Comparison of ENCODE assay signal across 12 cellular contexts in genomic region chr22:20396639-20397038, GRCh38. TPM values are rescaled to one million over a fixed set of nuclear protein-coding genes. Genes with fewer than 3 reads are reported as not detected.
A peak's percentile ranks its signal among the peaks of the same experiment; 100 is the strongest.
DNase-seq lines count a peak whose midpoint lies in the region; ATAC-seq and TF ChIP-seq lines count a peak whose summit lies in the region.
"Had no signal": no experiment of that assay in that cellular context is flagged by ENCODE, and none has a peak within 500 bp of the region (broad histone marks: within the 10 kb centered on the region; RNA-seq: fewer than 3 reads in every experiment).

No MANE protein-coding gene starts in this region.

- no peaks in the 10 kb centered on the region for H3K36me3 ChIP-seq in PC-3 (ENCODE audit: low read depth, low read length)
- H3K36me3 ChIP-seq in osteoblast (ENCODE audit: insufficient read depth, low read length), result no peaks in the 10 kb centered on the region

- peaks cover 35% of the 10 kb centered on the region for H3K4me1 Mint-ChIP-seq in CD4-positive, alpha-beta T cell (ENCODE audit: low read depth)
- H3K4me1 Mint-ChIP-seq in activated T-cell treated with anti-CD3 and anti-CD28 coated beads, Interleukin-2, amount 50 U/mL, for 4 hours (ENCODE audit: low read depth), result peaks cover 35% of the 10 kb centered on the region

- H3K4me2 ChIP-seq in PC-3 (ENCODE audit: low read length) (peak overlapping the region; percentile 6; the same call in 1 of the 2 replicates), osteoblast (ENCODE audit: insufficient read depth, low read length) (no peak overlapping the region)

- H3K4me1 ChIP-seq in PC-3 (ENCODE audit: insufficient read depth, low read length) (peaks cover 18% of the 10 kb centered on the region), osteoblast (ENCODE audit: insufficient read depth, low read length) (peaks cover 9% of the 10 kb centered on the region)

- H3K27me3 ChIP-seq in CD4-positive, alpha-beta T cell (ENCODE audit: control insufficient read depth, insufficient read depth, low read length), result no peaks in the 10 kb centered on the region
- H3K27me3 ChIP-seq in PC-3 (ENCODE audit: low read length) (no peaks in the 10 kb centered on the region), osteoblast (ENCODE audit: insufficient read depth, low read length) (no peaks in the 10 kb centered on the region)

- H3K36me3 Mint-ChIP-seq in CD4-positive, alpha-beta T cell (ENCODE audit: low read depth), result peaks cover 5% of the 10 kb centered on the region
- peaks cover 7% of the 10 kb centered on the region for H3K36me3 Mint-ChIP-seq in activated T-cell treated with anti-CD3 and anti-CD28 coated beads, Interleukin-2, amount 50 U/mL, for 4 hours (ENCODE audit: insufficient read depth)

- POLR2A ChIA-PET in CD4-positive, alpha-beta T cell (lab: Charles Lee), result no interaction called here
- POLR2A ChIA-PET in PC-3 (lab: Charles Lee; ENCODE audit: unreplicated experiment), result no interaction called here

- BruUV-seq in PC-3 (replicated peaks; lab: Mats Ljungman, UMichigan), result no TSS peak

- CTCF ChIA-PET in CD4-positive, alpha-beta T cell (lab: Charles Lee), result no interaction called here
- CTCF ChIA-PET in PC-3 (lab: Charles Lee), result no interaction called here

- ATAC-seq in CD4-positive, alpha-beta T cell (ENCODE audit: poor library complexity), result no peak
- ATAC-seq in PC-3 (no peak), HG02884 (IDR thresholded peaks at IDR 0.05; ENCODE audit: unreplicated experiment) (no peak), GM21367 (IDR thresholded peaks at IDR 0.05; ENCODE audit: unreplicated experiment) (no peak)
- ATAC-seq in activated T-cell treated with anti-CD3 and anti-CD28 coated beads, Interleukin-2, amount 50 U/mL, for 4 hours, result no peak

- H3K79me2 ChIP-seq in PC-3 (ENCODE audit: low read length) (peaks cover 43% of the 10 kb centered on the region), osteoblast (ENCODE audit: insufficient read depth, low read length) (peaks cover 24% of the 10 kb centered on the region)

- H3K27ac Mint-ChIP-seq in CD4-positive, alpha-beta T cell, result no peak overlapping the region
- H3K27ac Mint-ChIP-seq: activated CD4-positive, alpha-beta memory T cell treated with anti-CD3 and anti-CD28 coated beads, Interleukin-2, amount 10 ng/mL, durations not matched to agents 7 days and 5 days; IgD-negative memory B cell had no signal

- H3K27ac ChIP-seq in CD4-positive, alpha-beta T cell (ENCODE audit: low read depth, low read length), result no peak overlapping the region
- H3K27ac ChIP-seq in PC-3 (ENCODE audit: low read length) (no peak overlapping the region), osteoblast (ENCODE audit: low read depth, low read length) (no peak overlapping the region)

- no peaks in the 10 kb centered on the region for H4K20me1 ChIP-seq in PC-3 (ENCODE audit: low read length)
- peaks cover 14% of the 10 kb centered on the region for H4K20me1 ChIP-seq in osteoblast (ENCODE audit: insufficient read depth, low read length)

- no peaks in the 10 kb centered on the region for H3K9me2 ChIP-seq in PC-3 (replicated peaks; ENCODE audit: low read length)

- no peaks in the 10 kb centered on the region for H3K9me3 ChIP-seq in CD4-positive, alpha-beta T cell (ENCODE audit: control insufficient read depth, low read length)
- H3K9me3 ChIP-seq in PC-3 (ENCODE audit: low read length), result no peaks in the 10 kb centered on the region
- H3K9me3 ChIP-seq in osteoblast (ENCODE audit: low read depth, low read length), result no peaks in the 10 kb centered on the region

- H3K27me3 Mint-ChIP-seq in CD4-positive, alpha-beta T cell, result no peaks in the 10 kb centered on the region
- H3K27me3 Mint-ChIP-seq in activated T-cell treated with anti-CD3 and anti-CD28 coated beads, Interleukin-2, amount 50 U/mL, for 4 hours (ENCODE audit: low read depth), result no peaks in the 10 kb centered on the region
- H3K27me3 Mint-ChIP-seq: activated CD4-positive, alpha-beta memory T cell treated with anti-CD3 and anti-CD28 coated beads, Interleukin-2, amount 10 ng/mL, durations not matched to agents 7 days and 5 days; IgD-negative memory B cell had no signal

- no peak for TF ChIP-seq CTCF in CD4-positive, alpha-beta T cell (IDR thresholded peaks at IDR 0.05)
- TF ChIP-seq CTCF in PC-3 (conservative IDR thresholded peaks at IDR 0.05; ENCODE audit: low read depth, low read length) (no peak), osteoblast (IDR thresholded peaks at IDR 0.05; ENCODE audit: extremely low read depth, low read depth, low read length) (no peak)

- no peak for DNase-seq in CD4-positive, alpha-beta T cell
- DNase-seq in PC-3, result no peak
- DNase-seq in fibroblast of gingiva (ENCODE audit: low read depth), result peak; percentile 68
- DNase-seq in osteoblast (ENCODE audit: insufficient read length, low spot score, missing footprints), result peak; percentile 83
- no peak for DNase-seq in activated T-cell treated with anti-CD3 and anti-CD28 coated beads, Interleukin-2, amount 50 U/mL, for 4 hours
- DNase-seq in SW480 (ENCODE audit: low spot score), result no peak
- DNase-seq: activated CD4-positive, alpha-beta memory T cell treated with anti-CD3 and anti-CD28 coated beads, Interleukin-2, amount 10 ng/mL, durations not matched to agents 7 days and 5 days; activated naive CD4-positive, alpha-beta T cell; NCI-H526 treated with DMSO at 0.1 percent for 48 hours had no signal

- H3K9me3 Mint-ChIP-seq in CD4-positive, alpha-beta T cell, result no peaks in the 10 kb centered on the region
- H3K9me3 Mint-ChIP-seq in activated T-cell treated with anti-CD3 and anti-CD28 coated beads, Interleukin-2, amount 50 U/mL, for 4 hours, result no peaks in the 10 kb centered on the region
- H3K9me3 Mint-ChIP-seq: activated CD4-positive, alpha-beta memory T cell treated with anti-CD3 and anti-CD28 coated beads, Interleukin-2, amount 10 ng/mL, durations not matched to agents 7 days and 5 days; IgD-negative memory B cell had no signal

- H3F3A ChIP-seq in PC-3 (ENCODE audit: low read length, unreplicated experiment), result no peaks in the 10 kb centered on the region

- intact Hi-C loops in CD4-positive, alpha-beta T cell (cut with DNase I, micrococcal nuclease), result loop anchor here in 1 of 2 experiments (10.0 kb wide), 2 partner anchors 282 to 382 kb away; partner anchors contain the start of genes ARVCF, RANBP1 and TRMT2A
- intact Hi-C loops in PC-3 (cut with micrococcal nuclease), result no loop called here

- H3K9ac ChIP-seq in PC-3 (ENCODE audit: low read length), result no peak overlapping the region

- no peak overlapping the region for H2AFZ ChIP-seq in PC-3 (ENCODE audit: low read length)
- no peak overlapping the region for H2AFZ ChIP-seq in osteoblast (ENCODE audit: low read length)

- H3K4me3 ChIP-seq in PC-3 (ENCODE audit: low read length), result no peak overlapping the region
- no peak overlapping the region for H3K4me3 ChIP-seq in osteoblast (ENCODE audit: insufficient read depth, low read length)

- H3K4me3 Mint-ChIP-seq in CD4-positive, alpha-beta T cell, result peak overlapping the region; percentile 86
- H3K4me3 Mint-ChIP-seq in activated T-cell treated with anti-CD3 and anti-CD28 coated beads, Interleukin-2, amount 50 U/mL, for 4 hours, result no peak overlapping the region
- H3K4me3 Mint-ChIP-seq: activated CD4-positive, alpha-beta memory T cell treated with anti-CD3 and anti-CD28 coated beads, Interleukin-2, amount 10 ng/mL, durations not matched to agents 7 days and 5 days had no signal

RNA-seq across cellular contexts. Expression of gene ZNF74, which starts 2.7 kb away (rescaled TPM):
- total RNA-seq in CD4-positive, alpha-beta T cell, result 1 to 10 TPM; 1.7 to 2.3 TPM
- total RNA-seq in PC-3 (2014; rRNA removed) (11.1 and 18.5 TPM in 2 replicates), osteoblast (12.4 and 13.8 TPM in 2 replicates)
- total RNA-seq in activated T-cell treated with anti-CD3 and anti-CD28 coated beads, Interleukin-2, amount 50 U/mL, for 4 hours, result 10 to 100 TPM; 16.4 to 21.1 (median 19.4) TPM

RNA-seq across cellular contexts. Expression of gene SCARF2, which starts 41.0 kb away (rescaled TPM):
- total RNA-seq in CD4-positive, alpha-beta T cell, result 1 to 10 TPM; 2.5 to 3.1 TPM
- total RNA-seq in PC-3 (2014; rRNA removed) (2.7 and 5.4 TPM in 2 replicates), osteoblast (18.3 and 23.9 TPM in 2 replicates)
- under 1 TPM; 0.24 to 0.46 (median 0.37) TPM for total RNA-seq in activated T-cell treated with anti-CD3 and anti-CD28 coated beads, Interleukin-2, amount 50 U/mL, for 4 hours

Comparison
In these comparisons a context has a peak if more than half of its experiments do, and no peak if none do; other contexts are left out.
1. DNase-seq: peak in fibroblast of gingiva (single experiment) and osteoblast (single experiment); none in CD4-positive, alpha-beta T cell (0 of 10), PC-3 (single experiment), activated T-cell treated with anti-CD3 and anti-CD28 coated beads, Interleukin-2, amount 50 U/mL, for 4 hours (single experiment) and SW480 (single experiment).